12 cellular contexts compared by ENCODE assay signal in the genomic region with DNA sequence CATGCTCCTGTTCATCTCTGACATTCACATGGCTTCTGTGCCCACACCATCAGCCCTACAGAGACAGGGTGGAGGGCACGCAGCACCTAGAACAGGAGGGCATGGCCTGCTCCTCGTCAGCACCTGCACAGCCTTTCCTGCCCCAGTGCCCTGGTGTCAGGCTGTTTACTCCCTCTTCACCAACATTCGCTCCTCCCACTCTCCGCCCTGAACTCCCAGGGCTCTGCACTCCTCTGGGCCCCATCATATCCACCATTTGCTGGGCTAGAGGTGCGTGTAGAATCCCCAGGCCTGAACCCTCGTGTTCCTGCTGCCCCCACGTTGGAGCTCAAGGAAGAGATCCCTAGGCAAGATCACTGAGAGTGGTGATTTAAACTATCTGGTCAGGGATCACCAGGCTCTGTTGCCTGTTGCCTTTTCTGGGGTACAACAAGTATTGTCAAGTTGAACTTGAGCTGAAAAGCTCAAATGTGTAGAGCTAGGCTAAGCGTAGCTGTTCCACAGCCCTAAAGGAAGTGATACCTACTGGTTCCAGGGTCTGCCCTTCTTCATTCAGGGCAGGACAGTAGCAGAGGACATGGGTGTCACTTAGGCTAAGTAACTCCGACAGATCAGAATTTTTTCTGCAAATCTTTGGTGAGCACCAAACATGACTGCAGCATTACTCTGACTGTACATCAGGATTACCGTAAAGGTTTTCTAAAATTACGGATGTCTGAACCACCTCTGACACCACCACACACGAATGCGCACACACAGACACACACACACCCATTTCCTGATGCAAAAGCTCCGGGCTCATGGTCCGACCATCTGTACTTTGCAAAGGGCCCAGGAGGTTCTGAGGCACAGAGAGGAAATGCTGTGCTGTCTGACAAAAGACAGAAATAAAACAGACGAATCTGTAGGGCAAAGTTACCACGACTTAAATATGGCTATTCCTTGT. TPM values are rescaled to one million over a fixed set of nuclear protein-coding genes. Genes with fewer than 3 reads are reported as not detected.
A peak's percentile ranks its signal among the peaks of the same experiment; 100 is the strongest.
DNase-seq lines count a peak whose midpoint lies in the region; ATAC-seq, FAIRE-seq and TF ChIP-seq lines count a peak whose summit lies in the region.
"Had no signal": no experiment of that assay in that cellular context is flagged by ENCODE, and none has a peak within 500 bp of the region (broad histone marks: within the 10 kb centered on the region; RNA-seq: fewer than 3 reads in every experiment).

No MANE protein-coding gene starts in this region.

- H4K20me1 ChIP-seq in Loucy (ENCODE audit: insufficient read depth, low read length, poor library complexity, severe bottlenecking) (no peaks in the 10 kb centered on the region), GM12878 (ENCODE audit: control insufficient read depth, insufficient read depth) (no peaks in the 10 kb centered on the region)

- CTCF ChIA-PET in CD4-positive, alpha-beta memory T cell (lab: Charles Lee; ENCODE audit: partially characterized antibody), result interaction anchor here (1.2 to 7.7 kb wide), 4 partner anchors 7 to 27 kb away, joined by 5 to 45 read pairs (median 6); no protein-coding TSS in a partner anchor
- CTCF ChIA-PET in GM12878 (lab: Yijun Ruan, JAX), result interaction anchor here (0.6 to 3.8 kb wide), 14 partner anchors 8 to 99 kb away, joined by 3 to 18 read pairs (median 6); no protein-coding TSS in a partner anchor
- CTCF ChIA-PET in HEK293T (lab: Yijun Ruan, JAX), result no interaction called here

- H3K9ac ChIP-seq in Loucy (ENCODE audit: low read depth, low read length, poor library complexity, severe bottlenecking) (peak overlapping the region; percentile 14), GM12878 (ENCODE audit: control insufficient read depth, insufficient read depth, low read length) (peak overlapping the region; percentile 62)

- TF ChIP-seq CTCF in Loucy (conservative IDR thresholded peaks at IDR 0.05; ENCODE audit: low read length) (no peak), GM12878 (IDR thresholded peaks at IDR 0.05 in 2 of 3, conservative IDR thresholded peaks at IDR 0.05 in 1 of 3; ENCODE audit: control insufficient read depth in 2 of 3, extremely low read depth in 1 of 3, insufficient read depth in 1 of 3, low read depth in 3 of 3, low read length in 3 of 3) (no peak), testis (IDR thresholded peaks at IDR 0.05) (no peak)

- peak; percentile 80 for FAIRE-seq in GM12878 (lab: Jason Lieb, UNC)

- SMC1A ChIA-PET in GM12878 (lab: Charles Lee; ENCODE audit: uncharacterized antibody, unreplicated experiment), result interaction anchor here (0.8 to 8.5 kb wide), 10 partner anchors 12 to 499 kb away, joined by 3 to 80 read pairs (median 4); no protein-coding TSS in a partner anchor

- H3K4me1 ChIP-seq in CD4-positive, alpha-beta memory T cell (ENCODE audit: insufficient read depth, low read length), result peaks cover 39% of the 10 kb centered on the region
- H3K4me1 ChIP-seq in Loucy (ENCODE audit: insufficient read depth, low read length, poor library complexity, severe bottlenecking) (peaks cover 44% of the 10 kb centered on the region), GM12878 (ENCODE audit: control insufficient read depth, insufficient read depth, low read length) (peaks cover 43% of the 10 kb centered on the region), testis (no peaks in the 10 kb centered on the region)

- ATAC-seq in GM19463 (IDR thresholded peaks at IDR 0.05; ENCODE audit: unreplicated experiment) (peak; percentile 46), GM12878 (peak; percentile 43)

- in situ Hi-C loops in GM12878 (cut with MboI), result no loop called here

- H3K36me3 ChIP-seq in CD4-positive, alpha-beta memory T cell (ENCODE audit: insufficient read depth, low read length), result no peaks in the 10 kb centered on the region
- H3K36me3 ChIP-seq in Loucy (ENCODE audit: insufficient read depth, low read length), result no peaks in the 10 kb centered on the region
- no peaks in the 10 kb centered on the region for H3K36me3 ChIP-seq in GM12878 (ENCODE audit: control insufficient read depth in 2 of 2, insufficient read depth in 2 of 2, low read length in 1 of 2)
- no peaks in the 10 kb centered on the region for H3K36me3 ChIP-seq in testis (ENCODE audit: low read depth, missing control alignments)

- no peaks in the 10 kb centered on the region for H3K79me2 ChIP-seq in Loucy (ENCODE audit: insufficient read depth, low read length)
- H3K79me2 ChIP-seq in GM12878 (ENCODE audit: control insufficient read depth, insufficient read depth, low read length), result no peaks in the 10 kb centered on the region

- BruUV-seq in GM12878 (replicated peaks; lab: Mats Ljungman, UMichigan), result no TSS peak

- H3K4me2 ChIP-seq in Loucy (ENCODE audit: low read depth, low read length, poor library complexity, severe bottlenecking), result peak overlapping the region; percentile 29
- H3K4me2 ChIP-seq in GM12878 (ENCODE audit: control insufficient read depth, insufficient read depth), result peak overlapping the region; percentile 89

- H3F3A ChIP-seq in Loucy (ENCODE audit: low read depth), result no peaks in the 10 kb centered on the region

- H3K27me3 ChIP-seq in CD4-positive, alpha-beta memory T cell (ENCODE audit: insufficient read depth, low read length), result no peaks in the 10 kb centered on the region
- H3K27me3 ChIP-seq in Loucy (ENCODE audit: insufficient read depth, low read length, poor library complexity, severe bottlenecking), result no peaks in the 10 kb centered on the region
- H3K27me3 ChIP-seq in GM12878 (replicated peaks in 1 of 2; ENCODE audit: control insufficient read depth in 2 of 2, insufficient read depth in 2 of 2, low read length in 1 of 2), result no peaks in the 10 kb centered on the region
- H3K27me3 ChIP-seq in testis, result no peaks in the 10 kb centered on the region

- peak overlapping the region in 7 of 8 donors; percentile 12 to 70 (median 47) for H3K4me3 Mint-ChIP-seq in CD4-positive, alpha-beta memory T cell

- POLR2A ChIA-PET in CD4-positive, alpha-beta memory T cell (lab: Charles Lee; ENCODE audit: partially characterized antibody), result interaction anchor here (1.0 to 4.5 kb wide), 7 partner anchors 9 to 57 kb away, joined by 3 to 34 read pairs (median 4); no protein-coding TSS in a partner anchor
- POLR2A ChIA-PET in GM12878 (lab: Charles Lee) (no interaction called here), HEK293T (lab: Yijun Ruan, JAX) (interaction anchor here (1.0 kb wide), 1 partner anchor 11 kb away, joined by 3 read pairs; no protein-coding TSS in a partner anchor)

- no peaks in the 10 kb centered on the region for H3K9me2 ChIP-seq in Loucy (replicated peaks; ENCODE audit: low read depth, low read length)

- intact Hi-C loops in CD4-positive, alpha-beta memory T cell (cut with micrococcal nuclease), result no loop called here
- intact Hi-C loops in GM12878 (cut with micrococcal nuclease; ENCODE audit: unreplicated experiment) (no loop called here), testis (cut with DNase I; ENCODE audit: low total_unique reads) (no loop called here)

- H2AFZ ChIP-seq in Loucy (ENCODE audit: low read length) (peak overlapping the region; percentile 52), GM12878 (ENCODE audit: control insufficient read depth, low read depth, low read length) (peak overlapping the region; percentile 96)

- DNase-seq in CD4-positive, alpha-beta memory T cell, result peak in 2 of 5 donors; percentile 16 to 28
- DNase-seq in GM12878 (ENCODE audit: low read depth, low spot score) (no peak), HEK293T (ENCODE audit: extremely low spot score) (no peak), testis (no peak), AG20443 (ENCODE audit: low spot score) (no peak), NCI-H2196 (lab: John Stamatoyannopoulos, UW; ENCODE audit: unreplicated experiment) (no peak)
- DNase-seq: foreskin fibroblast, HCEC 1CT, NCI-H1048 had no signal

- no peak for TF ChIP-seq RAD21 in GM12878 (IDR thresholded peaks at IDR 0.05; ENCODE audit: insufficient read depth, low read depth, low read length)

- TF ChIP-seq POLR2A in GM12878 (IDR thresholded peaks at IDR 0.05; ENCODE audit: low read depth, low read length) (peak; percentile 61), testis (IDR thresholded peaks at IDR 0.05) (no peak)

- H3K9me3 Mint-ChIP-seq in CD4-positive, alpha-beta memory T cell, result no peaks in the 10 kb centered on the region

- H3K27ac ChIP-seq in CD4-positive, alpha-beta memory T cell (ENCODE audit: low read depth, low read length), result peak overlapping the region; percentile 34
- H3K27ac ChIP-seq in GM12878 (ENCODE audit: control insufficient read depth, insufficient read depth) (peak overlapping the region; percentile 79), testis (no peak overlapping the region)
- H3K27ac ChIP-seq: C4-2B had no signal

- RAD21 ChIA-PET in GM12878 (lab: Charles Lee; ENCODE audit: unreplicated experiment), result interaction anchor here (0.6 to 2.8 kb wide), 9 partner anchors 8 to 228 kb away, joined by 3 to 10 read pairs (median 4); no protein-coding TSS in a partner anchor

- peaks cover 13 to 40% (median 28%) of the 10 kb centered on the region in 4 donors for H3K4me1 Mint-ChIP-seq in CD4-positive, alpha-beta memory T cell

- 2% methylated on average over 17 of the region's 17 CpGs for WGBS in GM12878 (ENCODE audit: insufficient coverage, insufficient replicate concordance, low lambda C conversion rate, missing lambda C conversion rate)
- 74 to 79% methylated on average over 17 of the region's 17 CpGs for WGBS in testis, 2 donors

- no peaks in the 10 kb centered on the region for H3K27me3 Mint-ChIP-seq in CD4-positive, alpha-beta memory T cell

- H3K4me3 ChIP-seq in CD4-positive, alpha-beta memory T cell (ENCODE audit: low read length in 2 of 2), result no peak overlapping the region
- no peak overlapping the region for H3K4me3 ChIP-seq in Loucy (ENCODE audit: low read length, poor library complexity, severe bottlenecking)
- H3K4me3 ChIP-seq in GM12878, result no peak overlapping the region
- H3K4me3 ChIP-seq in testis, result no peak overlapping the region

- no peaks in the 10 kb centered on the region for H3K36me3 Mint-ChIP-seq in CD4-positive, alpha-beta memory T cell

- H3K27ac Mint-ChIP-seq in CD4-positive, alpha-beta memory T cell, result peak overlapping the region; percentile 52 to 95 (median 87)

- no peak for TF ChIP-seq EP300 in GM12878 (IDR thresholded peaks at IDR 0.05; ENCODE audit: borderline replicate concordance in 1 of 2, control insufficient read depth in 1 of 2, low read depth in 2 of 2, low read length in 2 of 2)

- no peaks in the 10 kb centered on the region for H3K9me3 ChIP-seq in CD4-positive, alpha-beta memory T cell (ENCODE audit: control insufficient read depth in 1 of 2, low read length in 2 of 2)
- no peaks in the 10 kb centered on the region for H3K9me3 ChIP-seq in Loucy (ENCODE audit: insufficient read depth, low read depth, low read length)
- no peaks in the 10 kb centered on the region for H3K9me3 ChIP-seq in GM12878 (replicated peaks; ENCODE audit: control insufficient read depth, insufficient read depth, low read length)
- H3K9me3 ChIP-seq in testis, result no peaks in the 10 kb centered on the region

RNA-seq across cellular contexts. Expression of gene GNB5, which starts 43.7 kb away (rescaled TPM):
- total RNA-seq in CD4-positive, alpha-beta memory T cell, result 10 to 100 TPM; 69.5 to 69.9 TPM
- polyA plus RNA-seq in CD4-positive, alpha-beta memory T cell, result 10 to 100 TPM; 52.2 to 54.1 TPM
- total RNA-seq in GM12878 (2013; cell fraction: nucleolus; rRNA removed), result 24.0 and 28.5 TPM in 2 replicates
- total RNA-seq in GM12878 (2014; rRNA removed), result 16.8 and 18.4 TPM in 2 replicates
- 10.0 and 10.4 TPM in 2 replicates for total RNA-seq in GM12878 (2014; rRNA removed; fragmentation: Illumina TruSeq; extraction: Trizol)
- 16.8 and 16.9 TPM in 2 replicates for total RNA-seq in GM12878 (2021)
- 6.4 TPM for polyA plus RNA-seq in GM12878 (2011; ENCODE audit: low read depth)
- polyA plus RNA-seq in GM12878 (2011; rRNA removed), result 11.3 and 14.6 TPM in 2 replicates
- polyA plus RNA-seq in GM12878 (2011; cell fraction: cytosol; rRNA removed), result 17.2 and 19.4 TPM in 2 replicates
- polyA plus RNA-seq in GM12878 (2011; cell fraction: nucleus; rRNA removed), result 10.7 and 15.2 TPM in 2 replicates
- 10.1 and 11.5 TPM in 2 replicates for polyA plus RNA-seq in GM12878 (2012)
- polyA plus RNA-seq in GM12878 (2014; fragmentation: Illumina TruSeq; extraction: Trizol), result 10.4 and 10.6 TPM in 2 replicates
- 1 to 10 TPM; 2.4 to 4.7 TPM for polyA plus RNA-seq in GM12878 (2014; fragmentation: Nextera tagmentation; extraction: Ambion mirVana)
- 15.8 and 15.9 TPM in 2 replicates for polyA plus RNA-seq in GM12878 (2014; rRNA removed)
- 10 to 100 TPM; 23.4 to 25.9 TPM for polyA plus RNA-seq in GM12878 (2016; fragmentation: Nextera tagmentation; extraction: Ambion mirVana)
- 19.8 and 21.5 TPM in 2 replicates for polyA minus RNA-seq in GM12878 (2011; rRNA and poly(A)+ RNA removed)
- polyA minus RNA-seq in GM12878 (2011; cell fraction: cytosol; rRNA and poly(A)+ RNA removed), result 5.9 and 9.5 TPM in 2 replicates
- polyA minus RNA-seq in GM12878 (2011; cell fraction: nucleus; rRNA and poly(A)+ RNA removed), result 8.0 and 14.6 TPM in 2 replicates
- 10 to 100 TPM; 65.4 to 82.3 TPM for total RNA-seq in testis
- polyA plus RNA-seq in testis (ENCODE audit: insufficient read depth, low read depth, low replicate concordance), result 37.1 TPM

Comparison
In these comparisons a context has a peak if more than half of its experiments do, and no peak if none do; other contexts are left out.
1. H3K27ac ChIP-seq: peak in CD4-positive, alpha-beta memory T cell (single experiment) and GM12878 (single experiment); none in testis (0 of 2).